ENCODE assay signal across 1 cellular context in the genomic region with DNA sequence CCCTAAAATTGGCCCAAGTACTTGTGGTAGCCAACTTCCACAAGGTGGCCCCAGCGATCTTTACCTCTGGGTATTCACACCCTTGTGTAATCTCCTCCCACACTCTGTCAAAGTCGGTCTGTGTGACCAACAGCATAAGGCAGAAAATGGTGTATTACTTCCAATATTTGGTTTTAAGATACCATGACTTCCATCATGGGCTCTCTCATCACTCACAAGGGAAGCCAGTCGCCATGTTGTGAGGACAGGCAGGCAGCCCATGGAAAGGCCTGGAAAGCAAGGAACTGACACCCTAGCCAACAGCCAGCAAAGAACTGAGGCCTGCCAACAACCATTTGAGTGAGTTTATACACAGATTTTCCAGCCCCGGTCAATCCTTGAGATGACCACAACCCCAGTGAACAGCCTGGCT.
A peak's percentile ranks its signal among the peaks of the same experiment; 100 is the strongest.
TF ChIP-seq lines count a peak whose summit lies in the region.

No MANE protein-coding gene starts in this region.

TF ChIP-seq in HEK293, 187 proteins besides CTCF, POLR2A, EP300 and RAD21 (continued from another document):
- TF ChIP-seq, protein P1, sequence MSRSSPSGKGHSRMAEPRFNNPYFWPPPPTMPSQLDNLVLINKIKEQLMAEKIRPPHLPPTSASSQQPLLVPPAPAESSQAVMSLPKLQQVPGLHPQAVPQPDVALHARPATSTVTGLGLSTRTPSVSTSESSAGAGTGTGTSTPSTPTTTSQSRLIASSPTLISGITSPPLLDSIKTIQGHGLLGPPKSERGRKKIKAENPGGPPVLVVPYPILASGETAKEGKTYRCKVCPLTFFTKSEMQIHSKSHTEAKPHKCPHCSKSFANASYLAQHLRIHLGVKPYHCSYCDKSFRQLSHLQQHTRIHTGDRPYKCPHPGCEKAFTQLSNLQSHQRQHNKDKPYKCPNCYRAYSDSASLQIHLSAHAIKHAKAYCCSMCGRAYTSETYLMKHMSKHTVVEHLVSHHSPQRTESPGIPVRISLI (tag by site-specific recombination; IDR thresholded peaks at IDR 0.05), result no peak
- TF ChIP-seq ZNF169 (tag by site-specific recombination; IDR thresholded peaks at IDR 0.05), result no peak
- no peak for TF ChIP-seq GFI1B (tag by site-specific recombination; IDR thresholded peaks at IDR 0.05)
- TF ChIP-seq ZNF16 (tag by site-specific recombination; IDR thresholded peaks at IDR 0.05; ENCODE audit: low read depth), result no peak
- no peak; the same call in 1 of the 2 replicates for TF ChIP-seq FEZF1 (tag by site-specific recombination; IDR thresholded peaks at IDR 0.05)
- TF ChIP-seq ZNF112 (tag by site-specific recombination; IDR thresholded peaks at IDR 0.05), result no peak
- no peak for TF ChIP-seq ZNF596 (tag by site-specific recombination; IDR thresholded peaks at IDR 0.05)
- no peak for TF ChIP-seq ZNF548 (tag by site-specific recombination; IDR thresholded peaks at IDR 0.05)
- TF ChIP-seq ZFHX2 (tag by site-specific recombination; conservative IDR thresholded peaks at IDR 0.05), result peak; percentile 80
- TF ChIP-seq ZNF670 (tag by site-specific recombination; IDR thresholded peaks at IDR 0.05; ENCODE audit: low read depth), result no peak
- no peak for TF ChIP-seq ZBTB1 (tag by site-specific recombination; IDR thresholded peaks at IDR 0.05)
- no peak for TF ChIP-seq ZNF404 (tag by site-specific recombination; IDR thresholded peaks at IDR 0.05)
- TF ChIP-seq ZNF791 (tag by site-specific recombination; IDR thresholded peaks at IDR 0.05), result no peak
- no peak for TF ChIP-seq OVOL3 (tag by site-specific recombination; IDR thresholded peaks at IDR 0.05)
- TF ChIP-seq ZNF132 (tag by site-specific recombination; IDR thresholded peaks at IDR 0.05; ENCODE audit: borderline replicate concordance), result no peak
- no peak for TF ChIP-seq ZFP37 (tag by site-specific recombination; IDR thresholded peaks at IDR 0.05)
- TF ChIP-seq ZNF140 (tag by site-specific recombination; IDR thresholded peaks at IDR 0.05), result no peak
- TF ChIP-seq, protein P2, sequence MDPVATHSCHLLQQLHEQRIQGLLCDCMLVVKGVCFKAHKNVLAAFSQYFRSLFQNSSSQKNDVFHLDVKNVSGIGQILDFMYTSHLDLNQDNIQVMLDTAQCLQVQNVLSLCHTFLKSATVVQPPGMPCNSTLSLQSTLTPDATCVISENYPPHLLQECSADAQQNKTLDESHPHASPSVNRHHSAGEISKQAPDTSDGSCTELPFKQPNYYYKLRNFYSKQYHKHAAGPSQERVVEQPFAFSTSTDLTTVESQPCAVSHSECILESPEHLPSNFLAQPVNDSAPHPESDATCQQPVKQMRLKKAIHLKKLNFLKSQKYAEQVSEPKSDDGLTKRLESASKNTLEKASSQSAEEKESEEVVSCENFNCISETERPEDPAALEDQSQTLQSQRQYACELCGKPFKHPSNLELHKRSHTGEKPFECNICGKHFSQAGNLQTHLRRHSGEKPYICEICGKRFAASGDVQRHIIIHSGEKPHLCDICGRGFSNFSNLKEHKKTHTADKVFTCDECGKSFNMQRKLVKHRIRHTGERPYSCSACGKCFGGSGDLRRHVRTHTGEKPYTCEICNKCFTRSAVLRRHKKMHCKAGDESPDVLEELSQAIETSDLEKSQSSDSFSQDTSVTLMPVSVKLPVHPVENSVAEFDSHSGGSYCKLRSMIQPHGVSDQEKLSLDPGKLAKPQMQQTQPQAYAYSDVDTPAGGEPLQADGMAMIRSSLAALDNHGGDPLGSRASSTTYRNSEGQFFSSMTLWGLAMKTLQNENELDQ (tag by site-specific recombination; IDR thresholded peaks at IDR 0.05; ENCODE audit: low read depth), result no peak
- no peak for TF ChIP-seq GLIS1 (tag by site-specific recombination; IDR thresholded peaks at IDR 0.05)
